ENCODE assay signal across 8 cellular contexts in genomic region chr14:51652168-51653095, GRCh38. TPM values are rescaled to one million over a fixed set of nuclear protein-coding genes. Genes with fewer than 3 reads are reported as not detected.
DNase-seq lines count a peak whose midpoint lies in the region; ATAC-seq, FAIRE-seq and TF ChIP-seq lines count a peak whose summit lies in the region.

No MANE protein-coding gene starts in this region.

- TF ChIP-seq CTCF in OCI-LY3 (IDR thresholded peaks at IDR 0.05; ENCODE audit: low read depth, low read length), result no peak
- TF ChIP-seq CTCF in GM12878 (IDR thresholded peaks at IDR 0.05 in 2 of 3, conservative IDR thresholded peaks at IDR 0.05 in 1 of 3; ENCODE audit: control insufficient read depth in 2 of 3, extremely low read depth in 1 of 3, insufficient read depth in 1 of 3, low read depth in 3 of 3, low read length in 3 of 3), result no peak
- TF ChIP-seq CTCF in spleen (IDR thresholded peaks at IDR 0.05 in 8 of 11, conservative IDR thresholded peaks at IDR 0.05 in 3 of 11), result peak in 6 of 11 experiments; percentile 4 to 45 (median 15)

- H3K27me3 Mint-ChIP-seq in activated CD4-positive, alpha-beta T cell treated with anti-CD3 and anti-CD28 coated beads, Interleukin-2, amount 10 ng/mL, durations not matched to agents 24 days and 14 days, result peaks cover 13% of the 10 kb centered on the region

- peak; percentile 38 for ATAC-seq in HG02852 (IDR thresholded peaks at IDR 0.05; ENCODE audit: unreplicated experiment)
- peak; percentile 69 for ATAC-seq in GM12878

- H3K4me1 ChIP-seq in OCI-LY3 (ENCODE audit: low read length) (peaks cover 22% of the 10 kb centered on the region), GM12878 (ENCODE audit: control insufficient read depth, insufficient read depth, low read length) (no peaks in the 10 kb centered on the region), spleen (peaks cover 0 to 33% (median 23%) of the 10 kb centered on the region in 6 donors)

- H4K20me1 ChIP-seq in OCI-LY3 (ENCODE audit: insufficient read depth, low read length), result no peaks in the 10 kb centered on the region
- H4K20me1 ChIP-seq in GM12878 (ENCODE audit: control insufficient read depth, insufficient read depth), result no peaks in the 10 kb centered on the region

- 3% methylated on average over 60 of the region's 75 CpGs for whole genome bisulfite sequencing in GM12878 (ENCODE audit: insufficient coverage, insufficient replicate concordance, low lambda C conversion rate, missing lambda C conversion rate)
- WGBS in spleen, 5 donors, result 0 to 3% (median 1%) methylated on average over 31 to 75 of the region's 75 CpGs

- peak overlapping the region; percentile 88 for H3K4me3 Mint-ChIP-seq in activated CD4-positive, alpha-beta T cell treated with anti-CD3 and anti-CD28 coated beads, Interleukin-2, amount 10 ng/mL, durations not matched to agents 24 days and 14 days

- CTCF ChIA-PET in GM12878 (lab: Yijun Ruan, JAX), result interaction anchor here (1.0 to 2.2 kb wide), 5 partner anchors 9 to 369 kb away, joined by 3 to 4 read pairs (median 3); no protein-coding TSS in a partner anchor

- TF ChIP-seq POLR2A in GM12878 (IDR thresholded peaks at IDR 0.05; ENCODE audit: low read depth, low read length), result no peak
- TF ChIP-seq POLR2A in spleen (IDR thresholded peaks at IDR 0.05), result no peak

- H3K79me2 ChIP-seq in OCI-LY3 (ENCODE audit: low read length), result no peaks in the 10 kb centered on the region
- H3K79me2 ChIP-seq in GM12878 (ENCODE audit: control insufficient read depth, insufficient read depth, low read length), result no peaks in the 10 kb centered on the region

- H3K9me3 ChIP-seq in OCI-LY3 (ENCODE audit: insufficient read depth, low read length) (no peaks in the 10 kb centered on the region), GM12878 (replicated peaks; ENCODE audit: control insufficient read depth, insufficient read depth, low read length) (no peaks in the 10 kb centered on the region), spleen (no peaks in the 10 kb centered on the region)

- SMC1A ChIA-PET in GM12878 (lab: Charles Lee; ENCODE audit: uncharacterized antibody, unreplicated experiment), result interaction anchor here (0.6 kb wide), 1 partner anchor 32 kb away, joined by 3 read pairs; no protein-coding TSS in a partner anchor

- RAD21 ChIA-PET in GM12878 (lab: Charles Lee; ENCODE audit: unreplicated experiment), result interaction anchor here (0.7 kb wide), 1 partner anchor 127 kb away, joined by 3 read pairs; no protein-coding TSS in a partner anchor

- H3K4me1 Mint-ChIP-seq in activated CD4-positive, alpha-beta T cell treated with anti-CD3 and anti-CD28 coated beads, Interleukin-2, amount 10 ng/mL, durations not matched to agents 24 days and 14 days, result peaks cover 19% of the 10 kb centered on the region

- H3K36me3 ChIP-seq in OCI-LY3 (replicated peaks; ENCODE audit: low read depth, low read length), result no peaks in the 10 kb centered on the region
- H3K36me3 ChIP-seq in GM12878 (ENCODE audit: control insufficient read depth in 2 of 2, insufficient read depth in 2 of 2, low read length in 1 of 2), result no peaks in the 10 kb centered on the region
- H3K36me3 ChIP-seq in spleen, result no peaks in the 10 kb centered on the region

- POLR2A ChIA-PET in GM12878 (lab: Charles Lee), result interaction anchor here (0.6 kb wide), 1 partner anchor 23 kb away, joined by 3 read pairs; no protein-coding TSS in a partner anchor

- intact Hi-C loops in activated CD4-positive, alpha-beta T cell treated with anti-CD3 and anti-CD28 coated beads, Interleukin-2, amount 10 ng/mL, durations not matched to agents 24 days and 14 days (cut with micrococcal nuclease), result loop anchor here (1.0 to 5.0 kb wide), 10 partner anchors 24 to 900 kb away; partner anchors contain the start of genes GNG2, GPR137C, RTRAF and TMX1
- intact Hi-C loops in GM12878 (cut with micrococcal nuclease; ENCODE audit: unreplicated experiment) (loop anchor here (2.0 to 10.0 kb wide), 5 partner anchors 95 to 370 kb away; partner anchors contain the start of gene RTRAF), spleen (cut with DNase I; ENCODE audit: low total_unique reads) (no loop called here)

- no peak for FAIRE-seq in GM12878 (lab: Jason Lieb, UNC)

- H2AFZ ChIP-seq in OCI-LY3 (ENCODE audit: low read depth, low read length), result peak overlapping the region; percentile 85
- H2AFZ ChIP-seq in GM12878 (ENCODE audit: control insufficient read depth, low read depth, low read length), result peak overlapping the region; percentile 90

- BruUV-seq in GM12878 (replicated peaks; lab: Mats Ljungman, UMichigan), result no TSS peak

- peak overlapping the region; percentile 94 for H3K4me3 ChIP-seq in OCI-LY3 (ENCODE audit: low read length)
- H3K4me3 ChIP-seq in GM12878, result peak overlapping the region; percentile 84
- peak overlapping the region; percentile 55 to 91 (median 87) for H3K4me3 ChIP-seq in spleen

- peak overlapping the region; percentile 75 for H3K27ac Mint-ChIP-seq in activated CD4-positive, alpha-beta T cell treated with anti-CD3 and anti-CD28 coated beads, Interleukin-2, amount 10 ng/mL, durations not matched to agents 24 days and 14 days

- H3K27ac ChIP-seq in OCI-LY3 (ENCODE audit: low read length) (peak overlapping the region; percentile 22), GM12878 (ENCODE audit: control insufficient read depth, insufficient read depth) (no peak overlapping the region), spleen (peak overlapping the region; percentile 58 to 93 (median 88))

- no peak for TF ChIP-seq EP300 in GM12878 (IDR thresholded peaks at IDR 0.05; ENCODE audit: borderline replicate concordance in 1 of 2, control insufficient read depth in 1 of 2, low read depth in 2 of 2, low read length in 2 of 2)

- no peaks in the 10 kb centered on the region for H3K9me3 Mint-ChIP-seq in activated CD4-positive, alpha-beta T cell treated with anti-CD3 and anti-CD28 coated beads, Interleukin-2, amount 10 ng/mL, durations not matched to agents 24 days and 14 days

- no peak for DNase-seq in activated CD4-positive, alpha-beta T cell treated with anti-CD3 and anti-CD28 coated beads, Interleukin-2, amount 10 ng/mL, durations not matched to agents 24 days and 14 days
- no peak for DNase-seq in activated CD4-positive, alpha-beta T cell treated with anti-CD3 and anti-CD28 coated beads, Interleukin-2, amount 50 U/mL, for 48 hours
- no peak for DNase-seq in GM12878 (ENCODE audit: low read depth, low spot score)
- DNase-seq in iPS-NIHi7 (ENCODE audit: extremely low spot score), result peak; percentile 32
- peak; percentile 90 for DNase-seq in spleen
- DNase-seq in ecto neural progenitor cell (ENCODE audit: low spot score), result no peak

- no peak for TF ChIP-seq RAD21 in GM12878 (IDR thresholded peaks at IDR 0.05; ENCODE audit: insufficient read depth, low read depth, low read length)

- H3K4me2 ChIP-seq in OCI-LY3 (ENCODE audit: low read length) (peak overlapping the region; percentile 93), GM12878 (ENCODE audit: control insufficient read depth, insufficient read depth) (peak overlapping the region; percentile 92)

- in situ Hi-C loops in GM12878 (cut with MboI), result no loop called here

- H3K27me3 ChIP-seq in OCI-LY3 (ENCODE audit: low read depth, low read length) (peaks cover 18% of the 10 kb centered on the region), GM12878 (replicated peaks in 1 of 2; ENCODE audit: control insufficient read depth in 2 of 2, insufficient read depth in 2 of 2, low read length in 1 of 2) (peaks cover 3 to 10% of the 10 kb centered on the region in 2 experiments; a peak in 3 of 4 replicates), spleen (replicated peaks in 1 of 7) (peaks cover 0 to 63% (median 4%) of the 10 kb centered on the region in 7 donors)

- H3K9ac ChIP-seq in OCI-LY3 (ENCODE audit: low read length), result peak overlapping the region; percentile 73
- H3K9ac ChIP-seq in GM12878 (ENCODE audit: control insufficient read depth, insufficient read depth, low read length), result no peak overlapping the region; the same call in 1 of the 2 replicates

- no peaks in the 10 kb centered on the region for H3K36me3 Mint-ChIP-seq in activated CD4-positive, alpha-beta T cell treated with anti-CD3 and anti-CD28 coated beads, Interleukin-2, amount 10 ng/mL, durations not matched to agents 24 days and 14 days (ENCODE audit: low read depth)

TF ChIP-seq in GM12878, 131 proteins besides CTCF, POLR2A, EP300 and RAD21:
- TF ChIP-seq SIN3A (IDR thresholded peaks at IDR 0.05; ENCODE audit: low read depth, low read length) (no peak), HDAC6 (IDR thresholded peaks at IDR 0.05; ENCODE audit: unreplicated experiment) (peak; percentile 97), EED (IDR thresholded peaks at IDR 0.05; ENCODE audit: low read depth) (0 out of 2 replicates have a peak, but pooled peaks have one; percentile 18), SPI1 (IDR thresholded peaks at IDR 0.05; ENCODE audit: borderline replicate concordance, insufficient read depth, low read depth, low read length) (no peak), EGR1 (IDR thresholded peaks at IDR 0.05; ENCODE audit: borderline replicate concordance in 1 of 2, low read depth in 2 of 2, low read length in 2 of 2) (peak in 1 of 2 experiments; percentile 55; a peak in 1 of 3 replicates)
TF ChIP-seq in GM12878: peak in this region for 3.

RNA-seq across cellular contexts. Expression of gene FRMD6, which starts 0.7 kb away (rescaled TPM):
- total RNA-seq in activated CD4-positive, alpha-beta T cell treated with anti-CD3 and anti-CD28 coated beads, Interleukin-2, amount 10 ng/mL, durations not matched to agents 24 days and 14 days, result 5.5 and 7.4 TPM in 2 replicates
- total RNA-seq in GM12878 (2013; cell fraction: nucleolus; rRNA removed), result 1.8 and 2.2 TPM in 2 replicates
- total RNA-seq in GM12878 (2014; rRNA removed), result 4.0 and 7.8 TPM in 2 replicates
- total RNA-seq in GM12878 (2014; rRNA removed; fragmentation: Illumina TruSeq; extraction: Trizol), result 3.5 and 5.5 TPM in 2 replicates
- 3.9 and 6.7 TPM in 2 replicates for total RNA-seq in GM12878 (2021)
- 1.0 TPM for polyA plus RNA-seq in GM12878 (2011; ENCODE audit: low read depth)
- polyA plus RNA-seq in GM12878 (2011; rRNA removed), result 0.76 and 0.86 TPM in 2 replicates
- 0.72 and 0.75 TPM in 2 replicates for polyA plus RNA-seq in GM12878 (2011; cell fraction: cytosol; rRNA removed)
- 0.70 and 1.2 TPM in 2 replicates for polyA plus RNA-seq in GM12878 (2011; cell fraction: nucleus; rRNA removed)
- polyA plus RNA-seq in GM12878 (2012), result 0.83 and 1.4 TPM in 2 replicates
- 3.1 and 3.5 TPM in 2 replicates for polyA plus RNA-seq in GM12878 (2014; fragmentation: Illumina TruSeq; extraction: Trizol)
- 1 to 10 TPM; 1.1 to 1.6 TPM for polyA plus RNA-seq in GM12878 (2014; fragmentation: Nextera tagmentation; extraction: Ambion mirVana)
- polyA plus RNA-seq in GM12878 (2014; rRNA removed), result 3.2 and 3.9 TPM in 2 replicates
- 1 to 10 TPM; 5.2 to 6.6 TPM for polyA plus RNA-seq in GM12878 (2016; fragmentation: Nextera tagmentation; extraction: Ambion mirVana)
- 2.1 and 2.6 TPM in 2 replicates for polyA minus RNA-seq in GM12878 (2011; rRNA and poly(A)+ RNA removed)
- 0.67 and 1.7 TPM in 2 replicates for polyA minus RNA-seq in GM12878 (2011; cell fraction: cytosol; rRNA and poly(A)+ RNA removed)
- polyA minus RNA-seq in GM12878 (2011; cell fraction: nucleus; rRNA and poly(A)+ RNA removed), result 0.60 and 2.5 TPM in 2 replicates
- total RNA-seq in spleen, result 10 to 100 TPM; 22.5 to 37.2 (median 28.7) TPM
- polyA plus RNA-seq in spleen, result 1 to 10 TPM; 2.2 to 3.2 (median 2.8) TPM

Comparison
In these comparisons a context has a peak if more than half of its experiments do, and no peak if none do; other contexts are left out.
1. DNase-seq: peak in iPS-NIHi7 (single experiment) and spleen (single experiment); none in activated CD4-positive, alpha-beta T cell treated with anti-CD3 and anti-CD28 coated beads, Interleukin-2, amount 10 ng/mL, durations not matched to agents 24 days and 14 days (single experiment), activated CD4-positive, alpha-beta T cell treated with anti-CD3 and anti-CD28 coated beads, Interleukin-2, amount 50 U/mL, for 48 hours (0 of 2), GM12878 (single experiment) and ecto neural progenitor cell (single experiment).
2. CTCF ChIP-seq: peak in spleen (6 of 11); none in OCI-LY3 (single experiment) and GM12878 (0 of 3).
3. Peak in every context shown above with its lines, with median percentiles within 50 percentile points of each other: H3K4me3 ChIP-seq.